11 cellular contexts compared by ENCODE assay signal in the genomic region with DNA sequence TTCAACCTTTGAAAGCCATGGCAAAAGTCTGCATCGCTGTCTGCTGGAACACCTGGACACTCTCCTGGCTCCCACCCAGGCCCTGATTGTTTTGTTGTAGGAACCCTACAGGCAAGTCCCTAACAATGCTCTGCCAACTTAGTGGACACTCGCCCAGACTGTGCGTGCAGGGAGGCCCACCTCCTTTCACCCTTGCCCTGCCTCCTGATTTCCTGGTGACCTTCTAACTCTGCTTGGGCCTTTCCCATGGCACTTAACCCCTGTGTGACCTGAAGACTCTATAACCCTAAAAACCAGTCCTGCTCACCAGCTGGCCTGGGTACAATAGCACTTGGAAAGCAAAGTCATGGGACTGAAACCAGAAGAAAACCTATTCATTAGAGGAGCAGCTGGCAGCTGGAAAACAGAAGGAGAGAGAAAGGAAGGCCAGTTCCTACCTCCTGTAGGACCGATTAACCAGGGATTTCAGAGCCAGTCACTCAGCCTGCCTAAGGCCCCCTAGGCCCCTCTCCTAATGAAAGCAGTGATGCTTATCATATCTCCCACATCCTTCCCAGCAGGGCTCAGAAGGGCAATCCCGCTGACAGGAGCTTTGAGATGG.
DNase-seq lines count a peak whose midpoint lies in the region; ATAC-seq and TF ChIP-seq lines count a peak whose summit lies in the region.
"Had no signal": no experiment of that assay in that cellular context is flagged by ENCODE, and none has a peak within 500 bp of the region (broad histone marks: within the 10 kb centered on the region; RNA-seq: fewer than 3 reads in every experiment).

No MANE protein-coding gene starts in this region.

- H3K36me3 ChIP-seq in heart left ventricle (no peaks in the 10 kb centered on the region), left ventricle myocardium inferior (no peaks in the 10 kb centered on the region), esophagus muscularis mucosa (no peaks in the 10 kb centered on the region)

- no peak for TF ChIP-seq EP300 in esophagus muscularis mucosa (IDR thresholded peaks at IDR 0.05)

- TF ChIP-seq POLR2A in heart left ventricle (IDR thresholded peaks at IDR 0.05) (no peak), esophagus muscularis mucosa (IDR thresholded peaks at IDR 0.05; ENCODE audit: low read depth) (no peak)

- ATAC-seq in heart left ventricle (peak in 3 of 4 donors; percentile 26 to 57 (median 40)), HG02981 (IDR thresholded peaks at IDR 0.05; ENCODE audit: unreplicated experiment) (no peak)

- H3K27ac ChIP-seq in heart left ventricle (no peak overlapping the region), left ventricle myocardium inferior (replicated peaks) (no peak overlapping the region), esophagus muscularis mucosa (replicated peaks in 1 of 4) (no peak overlapping the region)

- no peaks in the 10 kb centered on the region for H3K36me3 Mint-ChIP-seq in type B pancreatic cell
- H3K36me3 Mint-ChIP-seq: activated naive CD4-positive, alpha-beta T cell treated with anti-CD3 and anti-CD28 coated beads, Interleukin-2, amount 50 U/mL, for 24 hours had no signal

- TF ChIP-seq CTCF in heart left ventricle (IDR thresholded peaks at IDR 0.05) = no peak
- no peak for TF ChIP-seq CTCF in left ventricle myocardium inferior (IDR thresholded peaks at IDR 0.05; ENCODE audit: borderline replicate concordance)
- TF ChIP-seq CTCF in type B pancreatic cell (conservative IDR thresholded peaks at IDR 0.05) = no peak
- no peak for TF ChIP-seq CTCF in esophagus muscularis mucosa (IDR thresholded peaks at IDR 0.05)

- 35 to 55% (median 44%) methylated on average over 5 of the region's 5 CpGs for WGBS in heart left ventricle, 4 donors
- WGBS in esophagus muscularis mucosa = 58% methylated on average over 5 of the region's 5 CpGs

- H3K4me3 ChIP-seq in heart left ventricle = no peak overlapping the region
- H3K4me3 ChIP-seq in left ventricle myocardium inferior = no peak overlapping the region
- H3K4me3 ChIP-seq in esophagus muscularis mucosa = no peak overlapping the region

- no peaks in the 10 kb centered on the region for H3K9me3 ChIP-seq in heart left ventricle
- H3K9me3 ChIP-seq in left ventricle myocardium inferior (replicated peaks) = no peaks in the 10 kb centered on the region
- no peaks in the 10 kb centered on the region for H3K9me3 ChIP-seq in esophagus muscularis mucosa

- peak overlapping the region; percentile 30 for H3K27ac Mint-ChIP-seq in type B pancreatic cell
- H3K27ac Mint-ChIP-seq: activated naive CD4-positive, alpha-beta T cell treated with anti-CD3 and anti-CD28 coated beads, Interleukin-2, amount 50 U/mL, for 24 hours had no signal

- intact Hi-C loops in heart left ventricle (cut with DNase I) = no loop called here
- intact Hi-C loops in left ventricle myocardium inferior (cut with micrococcal nuclease) = no loop called here
- intact Hi-C loops in esophagus muscularis mucosa (cut with DNase I) = no loop called here

- H3K27me3 ChIP-seq in heart left ventricle (no peaks in the 10 kb centered on the region), left ventricle myocardium inferior (ENCODE audit: low read depth) (no peaks in the 10 kb centered on the region), esophagus muscularis mucosa (no peaks in the 10 kb centered on the region)

- no peaks in the 10 kb centered on the region for H3K27me3 Mint-ChIP-seq in type B pancreatic cell
- H3K27me3 Mint-ChIP-seq: activated naive CD4-positive, alpha-beta T cell treated with anti-CD3 and anti-CD28 coated beads, Interleukin-2, amount 50 U/mL, for 24 hours had no signal

- DNase-seq in heart left ventricle (no peak), left ventricle myocardium inferior (no peak), RPMI8226 (peak; percentile 66), left kidney (ENCODE audit: low read depth, low spot score) (peak; percentile 86), type B pancreatic cell (ENCODE audit: extremely low spot score, unreplicated experiment) (no peak), NCI-H1048 (lab: John Stamatoyannopoulos, UW) (no peak), esophagus muscularis mucosa (ENCODE audit: extremely low spot score) (no peak)
- DNase-seq: GDM1, trophoblast cell had no signal

- H3K4me3 Mint-ChIP-seq in type B pancreatic cell = no peak overlapping the region
- H3K4me3 Mint-ChIP-seq: activated naive CD4-positive, alpha-beta T cell treated with anti-CD3 and anti-CD28 coated beads, Interleukin-2, amount 50 U/mL, for 24 hours had no signal

- no peaks in the 10 kb centered on the region for H3K9me3 Mint-ChIP-seq in type B pancreatic cell
- H3K9me3 Mint-ChIP-seq: activated naive CD4-positive, alpha-beta T cell treated with anti-CD3 and anti-CD28 coated beads, Interleukin-2, amount 50 U/mL, for 24 hours had no signal

- H3K4me1 ChIP-seq in heart left ventricle (peaks cover 0 to 15% (median 4%) of the 10 kb centered on the region in 12 donors), left ventricle myocardium inferior (peaks cover 9% of the 10 kb centered on the region), esophagus muscularis mucosa (peaks cover 3 to 10% (median 7%) of the 10 kb centered on the region in 4 donors)

- H3K4me1 Mint-ChIP-seq in type B pancreatic cell (ENCODE audit: unreplicated experiment) = peaks cover 42% of the 10 kb centered on the region
- H3K4me1 Mint-ChIP-seq: activated naive CD4-positive, alpha-beta T cell treated with anti-CD3 and anti-CD28 coated beads, Interleukin-2, amount 50 U/mL, for 24 hours had no signal

Comparison
In these comparisons a context has a peak if more than half of its experiments do, and no peak if none do; other contexts are left out.
1. DNase-seq: peak in RPMI8226 (single experiment) and left kidney (single experiment); none in heart left ventricle (0 of 5), left ventricle myocardium inferior (single experiment), type B pancreatic cell (single experiment), NCI-H1048 (single experiment) and esophagus muscularis mucosa (single experiment).